10 cellular contexts compared by ENCODE assay signal in genomic region chr18:2960983-2961696, GRCh38. TPM values are rescaled to one million over a fixed set of nuclear protein-coding genes. Genes with fewer than 3 reads are reported as not detected.
A peak's percentile ranks its signal among the peaks of the same experiment; 100 is the strongest.
DNase-seq lines count a peak whose midpoint lies in the region; ATAC-seq and TF ChIP-seq lines count a peak whose summit lies in the region.
"Had no signal": no experiment of that assay in that cellular context is flagged by ENCODE, and none has a peak within 500 bp of the region (broad histone marks: within the 10 kb centered on the region; RNA-seq: fewer than 3 reads in every experiment).

No MANE protein-coding gene starts in this region.

- H3K36me3 ChIP-seq in BLaER1 treated with 17β-estradiol and CSF1 and Interleukin-3, amounts not matched to agents 10 nM and 100 nM: peaks cover 3 to 24% (median 20%) of the 10 kb centered on the region in 11 experiments; a peak in 21 of 22 replicates
- H3K36me3 ChIP-seq in Loucy (ENCODE audit: insufficient read depth, low read length) (peaks cover 33% of the 10 kb centered on the region; the same call in 1 of the 2 replicates), ovary (no peaks in the 10 kb centered on the region)
- no peaks in the 10 kb centered on the region for H3K36me3 ChIP-seq in effector memory CD4-positive, alpha-beta T cell (ENCODE audit: control insufficient read depth, insufficient read depth, low read length)

- H3K4me3 ChIP-seq in BLaER1 treated with 17β-estradiol and CSF1 and Interleukin-3, amounts not matched to agents 10 nM and 100 nM: peak overlapping the region in 9 of 10 experiments; percentile 3 to 52 (median 14); a peak in 10 of 20 replicates
- H3K4me3 ChIP-seq in Loucy (ENCODE audit: low read length, poor library complexity, severe bottlenecking) (peak overlapping the region; percentile 72), ovary (no peak overlapping the region)
- H3K4me3 ChIP-seq in effector memory CD4-positive, alpha-beta T cell (ENCODE audit: insufficient read depth, low read depth, low read length, poor library complexity, severe bottlenecking): peak overlapping the region; percentile 24

- peaks cover 0 to 4% (median 0%) of the 10 kb centered on the region in 11 experiments; a peak in 1 of 22 replicates for H3K9me3 ChIP-seq in BLaER1 treated with 17β-estradiol and CSF1 and Interleukin-3, amounts not matched to agents 10 nM and 100 nM (replicated peaks in 1 of 11)
- H3K9me3 ChIP-seq in Loucy (ENCODE audit: insufficient read depth, low read depth, low read length) (no peaks in the 10 kb centered on the region), ovary (no peaks in the 10 kb centered on the region)
- no peaks in the 10 kb centered on the region for H3K9me3 ChIP-seq in effector memory CD4-positive, alpha-beta T cell (ENCODE audit: control insufficient read depth, low read length)

- H3K27me3 ChIP-seq in BLaER1 treated with 17β-estradiol and CSF1 and Interleukin-3, amounts not matched to agents 10 nM and 100 nM: no peaks in the 10 kb centered on the region
- H3K27me3 ChIP-seq in Loucy (ENCODE audit: insufficient read depth, low read length, poor library complexity, severe bottlenecking): no peaks in the 10 kb centered on the region
- no peaks in the 10 kb centered on the region for H3K27me3 ChIP-seq in effector memory CD4-positive, alpha-beta T cell (replicated peaks; ENCODE audit: control insufficient read depth, insufficient read depth, low read length, poor library complexity, severe bottlenecking)
- H3K27me3 ChIP-seq in ovary: no peaks in the 10 kb centered on the region

- H3K9ac ChIP-seq in BLaER1 treated with 17β-estradiol and CSF1 and Interleukin-3, amounts not matched to agents 10 nM and 100 nM: peak overlapping the region; percentile 58 to 79 (median 68)
- peak overlapping the region; percentile 46 for H3K9ac ChIP-seq in Loucy (ENCODE audit: low read depth, low read length, poor library complexity, severe bottlenecking)

- peaks cover 85% of the 10 kb centered on the region for H3K79me2 ChIP-seq in Loucy (ENCODE audit: insufficient read depth, low read length)

- peak overlapping the region; percentile 72 to 96 (median 90) for H3K4me2 ChIP-seq in BLaER1 treated with 17β-estradiol and CSF1 and Interleukin-3, amounts not matched to agents 10 nM and 100 nM
- H3K4me2 ChIP-seq in Loucy (ENCODE audit: low read depth, low read length, poor library complexity, severe bottlenecking): peak overlapping the region; percentile 91

- H2AFZ ChIP-seq in Loucy (ENCODE audit: low read length): no peak overlapping the region

- ATAC-seq in HG02973 (IDR thresholded peaks at IDR 0.05; ENCODE audit: unreplicated experiment): no peak

- no peak for TF ChIP-seq CTCF in Loucy (conservative IDR thresholded peaks at IDR 0.05; ENCODE audit: low read length)
- TF ChIP-seq CTCF in ovary (IDR thresholded peaks at IDR 0.05): no peak

- WGBS in ovary, 3 donors: 67 to 78% (median 77%) methylated on average over 7 of the region's 7 CpGs

- peaks cover 0 to 19% (median 0%) of the 10 kb centered on the region in 11 experiments; a peak in 6 of 22 replicates for H4K20me1 ChIP-seq in BLaER1 treated with 17β-estradiol and CSF1 and Interleukin-3, amounts not matched to agents 10 nM and 100 nM
- peaks cover 14% of the 10 kb centered on the region for H4K20me1 ChIP-seq in Loucy (ENCODE audit: insufficient read depth, low read length, poor library complexity, severe bottlenecking)

- no peak for TF ChIP-seq EP300 in ovary (IDR thresholded peaks at IDR 0.05)

- TF ChIP-seq POLR2A in ovary (IDR thresholded peaks at IDR 0.05): no peak

- H3K9me2 ChIP-seq in Loucy (replicated peaks; ENCODE audit: low read depth, low read length): no peaks in the 10 kb centered on the region

- peak overlapping the region; percentile 8 to 93 (median 85) for H3K27ac ChIP-seq in BLaER1 treated with 17β-estradiol and CSF1 and Interleukin-3, amounts not matched to agents 10 nM and 100 nM
- H3K27ac ChIP-seq in effector memory CD4-positive, alpha-beta T cell (ENCODE audit: insufficient read depth, low read length, poor library complexity, severe bottlenecking): peak overlapping the region; percentile 84
- H3K27ac ChIP-seq in ovary: peak overlapping the region; percentile 2 to 70

- H3F3A ChIP-seq in Loucy (ENCODE audit: low read depth): peaks cover 5% of the 10 kb centered on the region; the same call in 1 of the 2 replicates

- intact Hi-C loops in ovary (cut with DNase I): no loop called here

- peaks cover 84 to 100% (median 93%) of the 10 kb centered on the region in 10 experiments for H3K4me1 ChIP-seq in BLaER1 treated with 17β-estradiol and CSF1 and Interleukin-3, amounts not matched to agents 10 nM and 100 nM
- H3K4me1 ChIP-seq in Loucy (ENCODE audit: insufficient read depth, low read length, poor library complexity, severe bottlenecking) (peaks cover 67% of the 10 kb centered on the region), ovary (ENCODE audit: insufficient read depth) (peaks cover 10% of the 10 kb centered on the region)
- H3K4me1 ChIP-seq in effector memory CD4-positive, alpha-beta T cell (ENCODE audit: control insufficient read depth, insufficient read depth, low read length, poor library complexity, severe bottlenecking): peaks cover 74% of the 10 kb centered on the region

- DNase-seq in effector memory CD4-positive, alpha-beta T cell: no peak
- DNase-seq in ovary (no peak), kidney tubule cell (ENCODE audit: low spot score) (no peak), COLO829 (ENCODE audit: low spot score) (no peak), amniotic stem cell (lab: John Stamatoyannopoulos, UW) (no peak)
- DNase-seq: NCI-H1048, trophoblast cell had no signal

RNA-seq across cellular contexts. Expression of gene LPIN2, which starts 51.8 kb away (rescaled TPM):
- total RNA-seq in ovary: 10 to 100 TPM; 21.3 to 30.4 (median 26.4) TPM
- polyA plus RNA-seq in ovary: 10 to 100 TPM; 13.4 to 44.7 TPM
